9 cellular contexts compared by ENCODE assay signal in genomic region chr18:57436193-57436964, GRCh38. TPM values are rescaled to one million over a fixed set of nuclear protein-coding genes. Genes with fewer than 3 reads are reported as not detected.
DNase-seq lines count a peak whose midpoint lies in the region; ATAC-seq and TF ChIP-seq lines count a peak whose summit lies in the region.
"Had no signal": no experiment of that assay in that cellular context is flagged by ENCODE, and none has a peak within 500 bp of the region (broad histone marks: within the 10 kb centered on the region; RNA-seq: fewer than 3 reads in every experiment).

No MANE protein-coding gene starts in this region.

- H3K27me3 Mint-ChIP-seq in activated naive CD4-positive, alpha-beta T cell treated with anti-CD3 and anti-CD28 coated beads for 36 hours (ENCODE audit: low read depth) = peaks cover 89% of the 10 kb centered on the region
- peaks cover 82 to 92% of the 10 kb centered on the region in 2 donors for H3K27me3 Mint-ChIP-seq in stimulated activated naive B cell treated with anti-CD40 and anti-IgM and Interleukin-4, amounts not matched to agents 10 μg/mL and 1 μg/mL and 100 μg/mL, for 72 hours

- H3K4me3 Mint-ChIP-seq in activated naive CD4-positive, alpha-beta T cell treated with anti-CD3 and anti-CD28 coated beads for 36 hours = peak overlapping the region; percentile 38
- peak overlapping the region; percentile 81 to 84 for H3K4me3 Mint-ChIP-seq in stimulated activated naive B cell treated with anti-CD40 and anti-IgM and Interleukin-4, amounts not matched to agents 10 μg/mL and 1 μg/mL and 100 μg/mL, for 72 hours

- BruUV-seq in Panc1 (replicated peaks; lab: Mats Ljungman, UMichigan) = no TSS peak

- H3K9me3 ChIP-seq in Panc1 (ENCODE audit: control insufficient read depth, insufficient read depth, low read depth, low read length) (no peaks in the 10 kb centered on the region), iPS DF 6.9 (ENCODE audit: control insufficient read depth, insufficient read depth, low read length) (no peaks in the 10 kb centered on the region), MG63 (no peaks in the 10 kb centered on the region; the same call in 1 of the 2 replicates)
- H3K9me3 ChIP-seq: heart right ventricle had no signal

- H3K4me3 ChIP-seq in Panc1 (ENCODE audit: low read depth in 2 of 2, low read length in 2 of 2) (peak overlapping the region; percentile 48 to 61), iPS DF 6.9 (ENCODE audit: low read length) (peak overlapping the region; percentile 0; the same call in 1 of the 2 replicates), MG63 (no peak overlapping the region)

- H3K36me3 ChIP-seq in Panc1 (ENCODE audit: control insufficient read depth, insufficient read depth, low read length) (no peaks in the 10 kb centered on the region), iPS DF 6.9 (ENCODE audit: control insufficient read depth, insufficient read depth, low read length) (no peaks in the 10 kb centered on the region; the same call in 1 of the 2 replicates), MG63 (no peaks in the 10 kb centered on the region)
- H3K36me3 ChIP-seq: heart right ventricle had no signal

- H3K4me1 Mint-ChIP-seq in activated naive CD4-positive, alpha-beta T cell treated with anti-CD3 and anti-CD28 coated beads for 36 hours (ENCODE audit: low read depth) = peaks cover 60% of the 10 kb centered on the region
- peaks cover 33 to 69% of the 10 kb centered on the region in 2 donors for H3K4me1 Mint-ChIP-seq in stimulated activated naive B cell treated with anti-CD40 and anti-IgM and Interleukin-4, amounts not matched to agents 10 μg/mL and 1 μg/mL and 100 μg/mL, for 72 hours

- no peaks in the 10 kb centered on the region for H3K9me3 Mint-ChIP-seq in activated naive CD4-positive, alpha-beta T cell treated with anti-CD3 and anti-CD28 coated beads for 36 hours
- peaks cover 4 to 12% of the 10 kb centered on the region in 2 donors for H3K9me3 Mint-ChIP-seq in activated naive CD4-positive, alpha-beta T cell treated with anti-CD3 and anti-CD28 coated beads, Interleukin-2, amount 50 U/mL, for 72 hours
- peaks cover 5 to 9% of the 10 kb centered on the region in 2 donors for H3K9me3 Mint-ChIP-seq in stimulated activated naive B cell treated with anti-CD40 and anti-IgM and Interleukin-4, amounts not matched to agents 10 μg/mL and 1 μg/mL and 100 μg/mL, for 72 hours

- H3K4me1 ChIP-seq in Panc1 (ENCODE audit: control insufficient read depth, insufficient read depth, low read length) (no peaks in the 10 kb centered on the region), iPS DF 6.9 (ENCODE audit: control insufficient read depth, insufficient read depth, low read length) (peaks cover 12% of the 10 kb centered on the region)

- CTCF ChIA-PET in activated naive CD4-positive, alpha-beta T cell treated with anti-CD3 and anti-CD28 coated beads for 36 hours (lab: Charles Lee) = interaction anchor here (1.3 kb wide), 1 partner anchor 9 kb away, joined by 4 read pairs; no protein-coding TSS in a partner anchor
- CTCF ChIA-PET in Panc1 (lab: Charles Lee) = interaction anchor here (0.7 kb wide), 1 partner anchor 574 kb away, joined by 4 read pairs; no protein-coding TSS in a partner anchor

- H3K36me3 Mint-ChIP-seq in activated naive CD4-positive, alpha-beta T cell treated with anti-CD3 and anti-CD28 coated beads for 36 hours (ENCODE audit: low read depth) = no peaks in the 10 kb centered on the region
- peaks cover 36 to 47% of the 10 kb centered on the region in 2 donors for H3K36me3 Mint-ChIP-seq in activated naive CD4-positive, alpha-beta T cell treated with anti-CD3 and anti-CD28 coated beads, Interleukin-2, amount 50 U/mL, for 72 hours
- H3K36me3 Mint-ChIP-seq in stimulated activated naive B cell treated with anti-CD40 and anti-IgM and Interleukin-4, amounts not matched to agents 10 μg/mL and 1 μg/mL and 100 μg/mL, for 72 hours = peaks cover 8 to 29% of the 10 kb centered on the region in 2 donors

- no peak for ATAC-seq in activated naive CD4-positive, alpha-beta T cell treated with anti-CD3 and anti-CD28 coated beads, Interleukin-2, amount 50 U/mL, for 72 hours
- no peak; the same call in 1 of the 2 replicates for ATAC-seq in Panc1
- no peak for ATAC-seq in stimulated activated naive B cell treated with anti-CD40 and anti-IgM and Interleukin-4, amounts not matched to agents 10 μg/mL and 1 μg/mL and 100 μg/mL, for 72 hours (replicated peaks)
- ATAC-seq in GM21381 (IDR thresholded peaks at IDR 0.05; ENCODE audit: unreplicated experiment) = no peak
- ATAC-seq: heart right ventricle had no signal

- no peak for TF ChIP-seq CTCF in Panc1 (IDR thresholded peaks at IDR 0.05)

- H3K27me3 ChIP-seq in Panc1 (ENCODE audit: control insufficient read depth, insufficient read depth, low read length) (peaks cover 11% of the 10 kb centered on the region), iPS DF 6.9 (ENCODE audit: control insufficient read depth, insufficient read depth, low read length) (peaks cover 81% of the 10 kb centered on the region), MG63 (peaks cover 85% of the 10 kb centered on the region)

- H3K27ac ChIP-seq in Panc1 (ENCODE audit: low read length) (no peak overlapping the region), iPS DF 6.9 (ENCODE audit: low read length) (no peak overlapping the region)
- H3K27ac ChIP-seq: heart right ventricle had no signal

- POLR2A ChIA-PET in Panc1 (lab: Charles Lee) = no interaction called here

- no peak for DNase-seq in activated naive CD4-positive, alpha-beta T cell treated with anti-CD3 and anti-CD28 coated beads for 36 hours
- no peak for DNase-seq in activated naive CD4-positive, alpha-beta T cell treated with anti-CD3 and anti-CD28 coated beads, Interleukin-2, amount 50 U/mL, for 72 hours (ENCODE audit: low spot score in 2 of 2)
- no peak for DNase-seq in Panc1 (ENCODE audit: low read depth, low spot score)
- no peak for DNase-seq in iPS DF 6.9 (ENCODE audit: low read depth, low spot score)
- DNase-seq in stimulated activated naive B cell treated with anti-CD40 and anti-IgM and Interleukin-4, amounts not matched to agents 10 μg/mL and 1 μg/mL and 100 μg/mL, for 72 hours = no peak
- no peak for DNase-seq in NCI-H2196 (lab: John Stamatoyannopoulos, UW; ENCODE audit: unreplicated experiment)
- DNase-seq in MG63 = no peak
- DNase-seq: heart right ventricle had no signal

- no CpG with 5 or more reads among the region's 62 CpGs for WGBS in iPS DF 6.9 (ENCODE audit: insufficient coverage, insufficient read length)

- in situ Hi-C loops in Panc1 (cut with HindIII; ENCODE audit: low pct_unique_long_range_greater_than_20kb, low sequenced_read_pairs) = no loop called here

- intact Hi-C loops in activated naive CD4-positive, alpha-beta T cell treated with anti-CD3 and anti-CD28 coated beads for 36 hours (cut with micrococcal nuclease) = loop anchor here (5.0 kb wide), 5 partner anchors 126 to 1849 kb away; partner anchors contain the start of genes TCF4 and WDR7
- intact Hi-C loops in Panc1 (cut with micrococcal nuclease; ENCODE audit: unreplicated experiment) = loop anchor here (5.0 to 10.0 kb wide), 2 partner anchors 569 to 642 kb away; no protein-coding TSS in a partner anchor

- no peak overlapping the region for H3K27ac Mint-ChIP-seq in activated naive CD4-positive, alpha-beta T cell treated with anti-CD3 and anti-CD28 coated beads for 36 hours
- peak overlapping the region in 1 of 2 donors; percentile 82 for H3K27ac Mint-ChIP-seq in activated naive CD4-positive, alpha-beta T cell treated with anti-CD3 and anti-CD28 coated beads, Interleukin-2, amount 50 U/mL, for 72 hours
- peak overlapping the region; percentile 92 for H3K27ac Mint-ChIP-seq in stimulated activated naive B cell treated with anti-CD40 and anti-IgM and Interleukin-4, amounts not matched to agents 10 μg/mL and 1 μg/mL and 100 μg/mL, for 72 hours

RNA-seq across cellular contexts. Expression of gene ONECUT2, which starts 1.2 kb away (rescaled TPM):
- total RNA-seq in activated naive CD4-positive, alpha-beta T cell treated with anti-CD3 and anti-CD28 coated beads for 36 hours = not detected
- under 1 TPM in 1 of 2 donors, not detected in 1; 0.02 TPM for total RNA-seq in activated naive CD4-positive, alpha-beta T cell treated with anti-CD3 and anti-CD28 coated beads, Interleukin-2, amount 50 U/mL, for 72 hours
- total RNA-seq in Panc1 (2021; ENCODE audit: unreplicated experiment) = 0.59 TPM
- polyA plus RNA-seq in Panc1 (2012; ENCODE audit: insufficient read length) = 0.16 TPM
- 0.02 TPM in 1 of 2 replicates, not detected in the other for total RNA-seq in MG63 (2014; rRNA removed; shearing (Covaris generic); ENCODE audit: low replicate concordance)
